1 cellular context compared by ENCODE assay signal in the genomic region with DNA sequence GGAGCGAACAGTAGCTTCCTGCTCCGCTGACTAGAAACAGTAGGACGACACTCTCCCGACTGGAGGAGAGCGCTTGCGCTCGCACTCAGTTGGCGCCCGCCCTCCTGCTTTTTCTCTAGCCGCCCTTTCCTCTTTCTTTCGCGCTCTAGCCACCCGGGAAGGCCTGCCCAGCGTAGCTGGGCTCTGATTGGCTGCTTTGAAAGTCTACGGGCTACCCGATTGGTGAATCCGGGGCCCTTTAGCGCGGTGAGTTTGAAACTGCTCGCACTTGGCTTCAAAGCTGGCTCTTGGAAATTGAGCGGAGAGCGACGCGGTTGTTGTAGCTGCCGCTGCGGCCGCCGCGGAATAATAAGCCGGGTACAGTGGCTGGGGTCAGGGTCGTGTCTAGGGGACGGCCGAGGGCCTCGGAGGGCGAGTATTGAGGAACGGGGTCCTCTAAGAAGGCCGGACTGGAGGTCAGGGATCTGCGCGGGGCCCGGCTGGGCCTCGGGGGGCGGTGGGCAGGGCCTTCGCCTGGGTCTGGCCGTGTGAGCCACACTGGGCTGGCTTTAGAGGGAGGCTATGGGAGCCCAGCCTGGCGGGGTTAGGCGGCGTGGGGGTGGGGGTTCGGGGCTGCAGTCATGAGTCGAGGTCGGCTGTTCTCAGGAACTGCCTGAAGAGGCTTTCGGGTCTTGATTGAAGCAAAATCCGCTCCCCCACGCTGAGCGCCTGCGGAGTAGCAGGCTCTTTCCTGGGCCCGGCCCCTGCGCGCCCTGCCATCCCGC.
TF ChIP-seq lines count a peak whose summit lies in the region.

TSS of gene CDK1 (plus strand) at position 265 of the 764 bp plus-strand sequence. CDS start 1,688 bp downstream, outside the sequence.

TF ChIP-seq in K562, 482 proteins besides CTCF, POLR2A, EP300 and RAD21 (continued from another document and continues in another):
- no peak for TF ChIP-seq ZNF263 (CRISPR knock-in tag; IDR thresholded peaks at IDR 0.05; ENCODE audit: borderline replicate concordance)
- TF ChIP-seq GTF2A2 (tag; IDR thresholded peaks at IDR 0.05), result 0 out of 2 replicates have a peak, but pooled peaks have one; percentile 34
- TF ChIP-seq, protein P1, sequence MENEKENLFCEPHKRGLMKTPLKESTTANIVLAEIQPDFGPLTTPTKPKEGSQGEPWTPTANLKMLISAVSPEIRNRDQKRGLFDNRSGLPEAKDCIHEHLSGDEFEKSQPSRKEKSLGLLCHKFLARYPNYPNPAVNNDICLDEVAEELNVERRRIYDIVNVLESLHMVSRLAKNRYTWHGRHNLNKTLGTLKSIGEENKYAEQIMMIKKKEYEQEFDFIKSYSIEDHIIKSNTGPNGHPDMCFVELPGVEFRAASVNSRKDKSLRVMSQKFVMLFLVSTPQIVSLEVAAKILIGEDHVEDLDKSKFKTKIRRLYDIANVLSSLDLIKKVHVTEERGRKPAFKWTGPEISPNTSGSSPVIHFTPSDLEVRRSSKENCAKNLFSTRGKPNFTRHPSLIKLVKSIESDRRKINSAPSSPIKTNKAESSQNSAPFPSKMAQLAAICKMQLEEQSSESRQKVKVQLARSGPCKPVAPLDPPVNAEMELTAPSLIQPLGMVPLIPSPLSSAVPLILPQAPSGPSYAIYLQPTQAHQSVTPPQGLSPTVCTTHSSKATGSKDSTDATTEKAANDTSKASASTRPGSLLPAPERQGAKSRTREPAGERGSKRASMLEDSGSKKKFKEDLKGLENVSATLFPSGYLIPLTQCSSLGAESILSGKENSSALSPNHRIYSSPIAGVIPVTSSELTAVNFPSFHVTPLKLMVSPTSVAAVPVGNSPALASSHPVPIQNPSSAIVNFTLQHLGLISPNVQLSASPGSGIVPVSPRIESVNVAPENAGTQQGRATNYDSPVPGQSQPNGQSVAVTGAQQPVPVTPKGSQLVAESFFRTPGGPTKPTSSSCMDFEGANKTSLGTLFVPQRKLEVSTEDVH (IDR thresholded peaks at IDR 0.05; ENCODE audit: low read depth, partially characterized antibody), result peak; percentile 76
- peak; percentile 33; the same call in 1 of the 2 replicates for TF ChIP-seq RFX5 (IDR thresholded peaks at IDR 0.05; ENCODE audit: low read depth, low read length)
- TF ChIP-seq RAD51 (IDR thresholded peaks at IDR 0.05; ENCODE audit: borderline replicate concordance, low read depth), result 0 out of 2 replicates have a peak, but pooled peaks have one; percentile 12
- peak; percentile 96 for TF ChIP-seq POLR2H (tag; IDR thresholded peaks at IDR 0.05; ENCODE audit: low read depth)
- peak; percentile 34 for TF ChIP-seq PCBP1 (IDR thresholded peaks at IDR 0.05; ENCODE audit: low read depth, low read length, poor library complexity, severe bottlenecking)
- TF ChIP-seq GABPB1 (CRISPR knock-in tag; IDR thresholded peaks at IDR 0.05), result peak; percentile 64
- peak; percentile 43; the same call in 1 of the 2 replicates for TF ChIP-seq THAP12 (CRISPR knock-in tag; IDR thresholded peaks at IDR 0.05)
- peak; percentile 53 for TF ChIP-seq CHD2 (IDR thresholded peaks at IDR 0.05; ENCODE audit: low read depth, low read length)
- no peak for TF ChIP-seq HIVEP1 (CRISPR knock-in tag; IDR thresholded peaks at IDR 0.05)
- TF ChIP-seq MED1 (CRISPR knock-in tag; IDR thresholded peaks at IDR 0.05; ENCODE audit: borderline replicate concordance), result no peak
- TF ChIP-seq JUN (IDR thresholded peaks at IDR 0.05; ENCODE audit: borderline replicate concordance, low read depth, low read length), result 0 out of 2 replicates have a peak, but pooled peaks have one; percentile 21
- no peak for TF ChIP-seq JUN (CRISPR knock-in tag; IDR thresholded peaks at IDR 0.05; ENCODE audit: borderline replicate concordance)
- TF ChIP-seq ZEB2 (IDR thresholded peaks at IDR 0.05), result no peak
- TF ChIP-seq ETV5 (CRISPR knock-in tag; IDR thresholded peaks at IDR 0.05; ENCODE audit: low read depth), result no peak; the same call in 1 of the 2 replicates
- TF ChIP-seq CCNT2 (IDR thresholded peaks at IDR 0.05; ENCODE audit: borderline replicate concordance, extremely low read depth, insufficient read length, low read depth, low read length), result peak; percentile 18
- peak; percentile 97 for TF ChIP-seq KDM5B (IDR thresholded peaks at IDR 0.05; ENCODE audit: insufficient replicate concordance, low read depth, low read length)
- TF ChIP-seq PHB (CRISPR knock-in tag; IDR thresholded peaks at IDR 0.05), result 0 out of 2 replicates have a peak, but pooled peaks have one; percentile 9
- TF ChIP-seq PYGO2 (tag; IDR thresholded peaks at IDR 0.05), result no peak
- no peak for TF ChIP-seq ZNF143 (CRISPR knock-in tag; IDR thresholded peaks at IDR 0.05)
- peak; percentile 94 for TF ChIP-seq ZFX (CRISPR knock-in tag; IDR thresholded peaks at IDR 0.05)
- no peak for TF ChIP-seq ZNF347 (CRISPR knock-in tag; IDR thresholded peaks at IDR 0.05; ENCODE audit: low read depth)
- peak; percentile 95 for TF ChIP-seq NKRF (IDR thresholded peaks at IDR 0.05; ENCODE audit: borderline replicate concordance)
- TF ChIP-seq LEF1 (IDR thresholded peaks at IDR 0.05), result peak; percentile 55; the same call in 1 of the 2 replicates
- peak; percentile 65; the same call in 1 of the 2 replicates for TF ChIP-seq NFRKB (IDR thresholded peaks at IDR 0.05; ENCODE audit: low read depth)
- TF ChIP-seq ZKSCAN8 (CRISPR knock-in tag; IDR thresholded peaks at IDR 0.05), result no peak
- TF ChIP-seq TRIM28 (IDR thresholded peaks at IDR 0.05), result 0 out of 2 replicates have a peak, but pooled peaks have one; percentile 41
- peak; percentile 85 for TF ChIP-seq RBBP5 (IDR thresholded peaks at IDR 0.05; ENCODE audit: borderline replicate concordance, insufficient read depth, low read length, poor library complexity, severe bottlenecking)
- TF ChIP-seq ZNF79 (CRISPR knock-in tag; IDR thresholded peaks at IDR 0.05; ENCODE audit: low read depth), result no peak
- TF ChIP-seq POLR2AphosphoS2 (IDR thresholded peaks at IDR 0.05; ENCODE audit: low read length), result peak; percentile 58; the same call in 1 of the 2 replicates
- TF ChIP-seq ZSCAN29 (IDR thresholded peaks at IDR 0.05), result peak; percentile 78
- peak; percentile 65; the same call in 1 of the 2 replicates for TF ChIP-seq ZKSCAN1 (IDR thresholded peaks at IDR 0.05; ENCODE audit: low read depth, low read length)
- peak; percentile 98 for TF ChIP-seq SUPT5H (IDR thresholded peaks at IDR 0.05)
- TF ChIP-seq HMGN3 (IDR thresholded peaks at IDR 0.05; ENCODE audit: borderline replicate concordance, extremely low read depth, insufficient read length, low read depth, low read length), result peak; percentile 41
- TF ChIP-seq TRIM24 (IDR thresholded peaks at IDR 0.05), result peak; percentile 69 to 84
- TF ChIP-seq HDAC2 (IDR thresholded peaks at IDR 0.05), result no peak; the same call in 1 of the 2 replicates
- TF ChIP-seq ZNF24 (IDR thresholded peaks at IDR 0.05), result peak; percentile 14
- peak; percentile 89 for TF ChIP-seq PML (IDR thresholded peaks at IDR 0.05; ENCODE audit: low read length)
- TF ChIP-seq SOX6 (IDR thresholded peaks at IDR 0.05), result peak; percentile 41; the same call in 1 of the 2 replicates
- TF ChIP-seq NCOR1 (IDR thresholded peaks at IDR 0.05), result 0 out of 2 replicates have a peak, but pooled peaks have one; percentile 21
- TF ChIP-seq CREB1 (IDR thresholded peaks at IDR 0.05), result peak; percentile 57
- peak; percentile 56; the same call in 1 of the 2 replicates for TF ChIP-seq CREB1 (CRISPR knock-in tag; IDR thresholded peaks at IDR 0.05)
- TF ChIP-seq ZNF316 (IDR thresholded peaks at IDR 0.05), result no peak; the same call in 1 of the 2 replicates
- TF ChIP-seq, protein P2, sequence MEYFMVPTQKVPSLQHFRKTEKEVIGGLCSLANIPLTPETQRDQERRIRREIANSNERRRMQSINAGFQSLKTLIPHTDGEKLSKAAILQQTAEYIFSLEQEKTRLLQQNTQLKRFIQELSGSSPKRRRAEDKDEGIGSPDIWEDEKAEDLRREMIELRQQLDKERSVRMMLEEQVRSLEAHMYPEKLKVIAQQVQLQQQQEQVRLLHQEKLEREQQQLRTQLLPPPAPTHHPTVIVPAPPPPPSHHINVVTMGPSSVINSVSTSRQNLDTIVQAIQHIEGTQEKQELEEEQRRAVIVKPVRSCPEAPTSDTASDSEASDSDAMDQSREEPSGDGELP (CRISPR knock-in tag; IDR thresholded peaks at IDR 0.05; ENCODE audit: borderline replicate concordance), result peak; percentile 68; the same call in 1 of the 2 replicates
- 0 out of 2 replicates have a peak, but pooled peaks have one; percentile 12 for TF ChIP-seq ATF1 (CRISPR knock-in tag; IDR thresholded peaks at IDR 0.05)
- TF ChIP-seq ATF1 (tag; IDR thresholded peaks at IDR 0.05), result peak; percentile 80
- 0 out of 2 replicates have a peak, but pooled peaks have one; percentile 40 for TF ChIP-seq ZZZ3 (IDR thresholded peaks at IDR 0.05)
- no peak; the same call in 1 of the 2 replicates for TF ChIP-seq MTA1 (IDR thresholded peaks at IDR 0.05; ENCODE audit: borderline replicate concordance)
- peak; percentile 70; the same call in 1 of the 2 replicates for TF ChIP-seq C11orf30 (IDR thresholded peaks at IDR 0.05; ENCODE audit: low read depth)
- peak; percentile 73; the same call in 1 of the 2 replicates for TF ChIP-seq AFF4 (CRISPR knock-in tag; IDR thresholded peaks at IDR 0.05)
- peak in 1 of 3 experiments; percentile 74 for TF ChIP-seq YY1 (IDR thresholded peaks at IDR 0.05; ENCODE audit: borderline replicate concordance in 1 of 3, control insufficient read depth in 1 of 3, extremely low read depth in 1 of 3, insufficient read depth in 3 of 3, insufficient read length in 1 of 3, insufficient replicate concordance in 2 of 3, low read depth in 1 of 3, low read length in 2 of 3)
- TF ChIP-seq ATF7 (IDR thresholded peaks at IDR 0.05), result peak; percentile 78
- peak; percentile 100 for TF ChIP-seq POLR2G (IDR thresholded peaks at IDR 0.05; ENCODE audit: low read depth, low read length)
- no peak for TF ChIP-seq ZNF57 (CRISPR knock-in tag; IDR thresholded peaks at IDR 0.05)
- 0 out of 2 replicates have a peak, but pooled peaks have one; percentile 61 for TF ChIP-seq TCF7 (IDR thresholded peaks at IDR 0.05; ENCODE audit: borderline replicate concordance)
- TF ChIP-seq, protein P3, sequence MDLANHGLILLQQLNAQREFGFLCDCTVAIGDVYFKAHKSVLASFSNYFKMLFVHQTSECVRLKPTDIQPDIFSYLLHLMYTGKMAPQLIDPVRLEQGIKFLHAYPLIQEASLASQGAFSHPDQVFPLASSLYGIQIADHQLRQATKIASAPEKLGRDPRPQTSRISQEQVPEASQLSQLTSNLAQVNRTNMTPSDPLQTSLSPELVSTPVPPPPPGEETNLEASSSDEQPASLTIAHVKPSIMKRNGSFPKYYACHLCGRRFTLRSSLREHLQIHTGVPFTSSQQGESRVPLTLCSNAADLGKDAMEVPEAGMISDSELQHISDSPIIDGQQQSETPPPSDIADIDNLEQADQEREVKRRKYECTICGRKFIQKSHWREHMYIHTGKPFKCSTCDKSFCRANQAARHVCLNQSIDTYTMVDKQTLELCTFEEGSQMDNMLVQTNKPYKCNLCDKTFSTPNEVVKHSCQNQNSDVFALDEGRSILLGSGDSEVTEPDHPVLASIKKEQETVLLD (IDR thresholded peaks at IDR 0.05), result 0 out of 2 replicates have a peak, but pooled peaks have one; percentile 23
